ENCODE assay signal across 1 cellular context in genomic region chr12:112992541-112993398, GRCh38.
TF ChIP-seq lines count a peak whose summit lies in the region.

No MANE protein-coding gene starts in this region.

TF ChIP-seq in K562, 482 proteins besides CTCF, POLR2A, EP300 and RAD21 (continued from another document):
- TF ChIP-seq DEAF1 (CRISPR knock-in tag; IDR thresholded peaks at IDR 0.05) (peak; percentile 51), ATF6 (CRISPR knock-in tag; IDR thresholded peaks at IDR 0.05) (no peak), NR2F6 (CRISPR knock-in tag; IDR thresholded peaks at IDR 0.05) (no peak), CHD4 (IDR thresholded peaks at IDR 0.05; ENCODE audit: insufficient read depth, insufficient replicate concordance, low read depth, low read length, poor library complexity, severe bottlenecking) (peak; percentile 34), TAF1 (IDR thresholded peaks at IDR 0.05; ENCODE audit: control insufficient read depth, extremely low read depth, insufficient read depth, low read length, severe bottlenecking) (no peak), STAT5A (IDR thresholded peaks at IDR 0.05; ENCODE audit: borderline replicate concordance, low read length) (no peak), POLR3A (IDR thresholded peaks at IDR 0.05; ENCODE audit: borderline replicate concordance, extremely low read depth, insufficient read depth, insufficient read length) (no peak), MCM7 (IDR thresholded peaks at IDR 0.05) (no peak), HOXB6 (CRISPR knock-in tag; IDR thresholded peaks at IDR 0.05; ENCODE audit: borderline replicate concordance) (no peak), NUFIP1 (IDR thresholded peaks at IDR 0.05; ENCODE audit: partially characterized antibody) (no peak), XRCC5 (IDR thresholded peaks at IDR 0.05; ENCODE audit: low read depth, low read length) (0 out of 2 replicates have a peak, but pooled peaks have one; percentile 57), OTX1 (CRISPR knock-in tag; IDR thresholded peaks at IDR 0.05) (0 out of 2 replicates have a peak, but pooled peaks have one; percentile 11), ERF (CRISPR knock-in tag; IDR thresholded peaks at IDR 0.05) (no peak), IFI16 (CRISPR knock-in tag; IDR thresholded peaks at IDR 0.05) (no peak), ELF1 (tag; IDR thresholded peaks at IDR 0.05) (0 out of 2 replicates have a peak, but pooled peaks have one; percentile 30), BCOR (IDR thresholded peaks at IDR 0.05) (no peak), ATF7 (IDR thresholded peaks at IDR 0.05) (no peak), MYC (IDR thresholded peaks at IDR 0.05; ENCODE audit: low read depth, low read length) (peak; percentile 44; the same call in 1 of the 2 replicates), MYC (CRISPR knock-in tag; IDR thresholded peaks at IDR 0.05; ENCODE audit: borderline replicate concordance, low read depth) (no peak), ARNT (IDR thresholded peaks at IDR 0.05) (peak in 1 of 2 experiments; percentile 54; a peak in 1 of 4 replicates), TEAD1 (CRISPR knock-in tag; IDR thresholded peaks at IDR 0.05) (peak in 1 of 2 experiments; percentile 36; a peak in 1 of 4 replicates), PHF21A (IDR thresholded peaks at IDR 0.05; ENCODE audit: borderline replicate concordance, low read depth) (0 out of 2 replicates have a peak, but pooled peaks have one; percentile 20), NONO (IDR thresholded peaks at IDR 0.05; ENCODE audit: low read depth in 2 of 2, low read length in 1 of 2) (no peak)
- TF ChIP-seq, protein P1, sequence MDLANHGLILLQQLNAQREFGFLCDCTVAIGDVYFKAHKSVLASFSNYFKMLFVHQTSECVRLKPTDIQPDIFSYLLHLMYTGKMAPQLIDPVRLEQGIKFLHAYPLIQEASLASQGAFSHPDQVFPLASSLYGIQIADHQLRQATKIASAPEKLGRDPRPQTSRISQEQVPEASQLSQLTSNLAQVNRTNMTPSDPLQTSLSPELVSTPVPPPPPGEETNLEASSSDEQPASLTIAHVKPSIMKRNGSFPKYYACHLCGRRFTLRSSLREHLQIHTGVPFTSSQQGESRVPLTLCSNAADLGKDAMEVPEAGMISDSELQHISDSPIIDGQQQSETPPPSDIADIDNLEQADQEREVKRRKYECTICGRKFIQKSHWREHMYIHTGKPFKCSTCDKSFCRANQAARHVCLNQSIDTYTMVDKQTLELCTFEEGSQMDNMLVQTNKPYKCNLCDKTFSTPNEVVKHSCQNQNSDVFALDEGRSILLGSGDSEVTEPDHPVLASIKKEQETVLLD (IDR thresholded peaks at IDR 0.05): no peak
- TF ChIP-seq, protein P2, sequence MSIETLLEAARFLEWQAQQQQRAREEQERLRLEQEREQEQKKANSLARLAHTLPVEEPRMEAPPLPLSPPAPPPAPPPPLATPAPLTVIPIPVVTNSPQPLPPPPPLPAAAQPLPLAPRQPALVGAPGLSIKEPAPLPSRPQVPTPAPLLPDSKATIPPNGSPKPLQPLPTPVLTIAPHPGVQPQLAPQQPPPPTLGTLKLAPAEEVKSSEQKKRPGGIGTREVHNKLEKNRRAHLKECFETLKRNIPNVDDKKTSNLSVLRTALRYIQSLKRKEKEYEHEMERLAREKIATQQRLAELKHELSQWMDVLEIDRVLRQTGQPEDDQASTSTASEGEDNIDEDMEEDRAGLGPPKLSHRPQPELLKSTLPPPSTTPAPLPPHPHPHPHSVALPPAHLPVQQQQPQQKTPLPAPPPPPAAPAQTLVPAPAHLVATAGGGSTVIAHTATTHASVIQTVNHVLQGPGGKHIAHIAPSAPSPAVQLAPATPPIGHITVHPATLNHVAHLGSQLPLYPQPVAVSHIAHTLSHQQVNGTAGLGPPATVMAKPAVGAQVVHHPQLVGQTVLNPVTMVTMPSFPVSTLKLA (conservative IDR thresholded peaks at IDR 0.05): peak; percentile 40 to 43; a peak in 2 of 4 replicates
- TF ChIP-seq, protein P3, sequence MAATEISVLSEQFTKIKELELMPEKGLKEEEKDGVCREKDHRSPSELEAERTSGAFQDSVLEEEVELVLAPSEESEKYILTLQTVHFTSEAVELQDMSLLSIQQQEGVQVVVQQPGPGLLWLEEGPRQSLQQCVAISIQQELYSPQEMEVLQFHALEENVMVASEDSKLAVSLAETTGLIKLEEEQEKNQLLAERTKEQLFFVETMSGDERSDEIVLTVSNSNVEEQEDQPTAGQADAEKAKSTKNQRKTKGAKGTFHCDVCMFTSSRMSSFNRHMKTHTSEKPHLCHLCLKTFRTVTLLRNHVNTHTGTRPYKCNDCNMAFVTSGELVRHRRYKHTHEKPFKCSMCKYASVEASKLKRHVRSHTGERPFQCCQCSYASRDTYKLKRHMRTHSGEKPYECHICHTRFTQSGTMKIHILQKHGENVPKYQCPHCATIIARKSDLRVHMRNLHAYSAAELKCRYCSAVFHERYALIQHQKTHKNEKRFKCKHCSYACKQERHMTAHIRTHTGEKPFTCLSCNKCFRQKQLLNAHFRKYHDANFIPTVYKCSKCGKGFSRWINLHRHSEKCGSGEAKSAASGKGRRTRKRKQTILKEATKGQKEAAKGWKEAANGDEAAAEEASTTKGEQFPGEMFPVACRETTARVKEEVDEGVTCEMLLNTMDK (IDR thresholded peaks at IDR 0.05; ENCODE audit: borderline replicate concordance, insufficient read depth, low read depth, low read length, poor library complexity, severe bottlenecking): peak; percentile 61
